In genomic region chr15:74099963-74100733, GRCh38 we compare ENCODE assay signal across 9 cellular contexts. TPM values are rescaled to one million over a fixed set of nuclear protein-coding genes. Genes with fewer than 3 reads are reported as not detected.
DNase-seq lines count a peak whose midpoint lies in the region; ATAC-seq, FAIRE-seq and TF ChIP-seq lines count a peak whose summit lies in the region.
"Not testable (repeated sequence)": the region's sequence is repeated elsewhere in the genome, so short reads cannot be mapped to it uniquely, and the experiment has no call there.
"Had no signal": no experiment of that assay in that cellular context is flagged by ENCODE, and none has a peak within 500 bp of the region (broad histone marks: within the 10 kb centered on the region; RNA-seq: fewer than 3 reads in every experiment).

No MANE protein-coding gene starts in this region.

- not testable (repeated sequence) for H3K9me3 Mint-ChIP-seq in activated naive CD8-positive, alpha-beta T cell (ENCODE audit: low read depth)

- not testable (repeated sequence) for H3K27me3 Mint-ChIP-seq in activated naive CD8-positive, alpha-beta T cell

- peak overlapping the region; percentile 86 for H3K27ac Mint-ChIP-seq in activated naive CD8-positive, alpha-beta T cell

- not testable (repeated sequence) for H3K9me3 ChIP-seq in mononuclear cell (ENCODE audit: low read depth, low read length)

- not testable (repeated sequence) for H3K27me3 ChIP-seq in mononuclear cell (ENCODE audit: insufficient read depth, low read length)

- H3K4me1 ChIP-seq in mononuclear cell (ENCODE audit: insufficient read depth, low read length), result not testable (repeated sequence)

- peak overlapping the region; percentile 33 for H3K4me3 ChIP-seq in AG09309 (ENCODE audit: control insufficient read depth, low read depth, low read length)
- H3K4me3 ChIP-seq in foreskin fibroblast (ENCODE audit: low read depth in 1 of 2, low read length in 2 of 2), result peak overlapping the region; percentile 29 to 48
- peak overlapping the region; percentile 42 for H3K4me3 ChIP-seq in mononuclear cell (ENCODE audit: low read length)

- peak; percentile 83 for FAIRE-seq in GM19239 (lab: Jason Lieb, UNC)

- ATAC-seq in HG03175 (IDR thresholded peaks at IDR 0.05; ENCODE audit: unreplicated experiment), result peak; percentile 78

- DNase-seq in AG09309 (ENCODE audit: low read depth) (peak; percentile 54), GM19239 (ENCODE audit: insufficient read length, low spot score) (peak; percentile 69), SW480 (ENCODE audit: low spot score) (peak; percentile 73), foreskin fibroblast (peak; percentile 81 to 93)
- peak; percentile 22 for DNase-seq in stimulated activated CD4-positive, alpha-beta T cell treated with anti-CD3 and anti-CD28 coated beads, Interleukin-2, amount 100 ng/mL, for 4 hours (ENCODE audit: low read depth)

- not testable (repeated sequence) for H3K36me3 Mint-ChIP-seq in activated naive CD8-positive, alpha-beta T cell

- H3K4me1 Mint-ChIP-seq in activated naive CD8-positive, alpha-beta T cell (ENCODE audit: low read depth), result not testable (repeated sequence)

- not testable (repeated sequence) for TF ChIP-seq CTCF in AG09309 (IDR thresholded peaks at IDR 0.05; ENCODE audit: control insufficient read depth, insufficient read depth, low read depth, low read length, missing control alignments); foreskin fibroblast (IDR thresholded peaks at IDR 0.05; ENCODE audit: low read depth, low read length)

- peak overlapping the region; percentile 86 for H3K4me3 Mint-ChIP-seq in activated naive CD8-positive, alpha-beta T cell

RNA-seq across cellular contexts. Expression of gene GOLGA6A, which starts 17.8 kb away (rescaled TPM):
- total RNA-seq in mononuclear cell, result not detected
- total RNA-seq: T-helper 2 cell treated with Interferon-gamma antibody and Interleukin-4, amounts not matched to agents 100 ng/mL and 5 ng/mL, for 36 hours had no signal

RNA-seq across cellular contexts. Expression of gene ISLR2, which starts 30.2 kb away (rescaled TPM):
- not detected for total RNA-seq in mononuclear cell
- total RNA-seq: T-helper 2 cell treated with Interferon-gamma antibody and Interleukin-4, amounts not matched to agents 100 ng/mL and 5 ng/mL, for 36 hours had no signal

Comparison
In these comparisons a context has a peak if more than half of its experiments do, and no peak if none do; other contexts are left out.
1. Peak in every context shown above with its lines: DNase-seq, ATAC-seq and H3K4me3 ChIP-seq.
2. DNase-seq: peak in every context shown above with its lines; median percentile 87 in foreskin fibroblast; 73 in SW480; 69 in GM19239; 54 in AG09309; 22 in stimulated activated CD4-positive, alpha-beta T cell treated with anti-CD3 and anti-CD28 coated beads, Interleukin-2, amount 100 ng/mL, for 4 hours.